Comparison of ENCODE assay signal across 14 cellular contexts in the genomic region with DNA sequence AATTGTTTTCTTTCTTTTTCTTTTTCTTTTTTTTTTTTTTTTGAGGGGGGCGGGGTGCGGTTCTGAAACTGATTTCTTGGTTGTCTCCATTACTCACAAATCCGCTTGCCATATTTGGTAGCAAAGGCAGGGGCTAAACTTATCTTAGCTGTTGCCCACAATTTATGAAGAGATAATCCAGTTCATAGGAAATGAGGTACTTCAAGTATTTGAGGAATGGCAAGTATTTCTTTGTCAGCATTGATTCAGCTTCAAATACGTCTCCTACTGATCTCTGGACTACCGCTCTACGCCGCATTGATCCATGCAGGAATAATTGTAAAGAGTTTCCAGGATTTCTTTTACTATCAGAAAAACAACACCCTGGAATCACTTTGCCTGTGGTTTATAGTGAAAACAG.
DNase-seq lines count a peak whose midpoint lies in the region; ATAC-seq, FAIRE-seq and TF ChIP-seq lines count a peak whose summit lies in the region.
"Had no signal": no experiment of that assay in that cellular context is flagged by ENCODE, and none has a peak within 500 bp of the region (broad histone marks: within the 10 kb centered on the region; RNA-seq: fewer than 3 reads in every experiment).

No MANE protein-coding gene starts in this region.

- FAIRE-seq in H1 (lab: Jason Lieb, UNC) = peak; percentile 32
- FAIRE-seq: GM18507 had no signal

- no peak overlapping the region for H2BK120ac ChIP-seq in H1 (replicated peaks; ENCODE audit: low read depth, low read length)

- H3K27me3 ChIP-seq in PC-9 (ENCODE audit: insufficient read depth, low read depth) (no peaks in the 10 kb centered on the region), H1 (replicated peaks in 1 of 4; ENCODE audit: control insufficient read depth in 3 of 4, extremely low read depth in 1 of 4, insufficient read depth in 3 of 4, low read length in 3 of 4) (peaks cover 0 to 10% (median 6%) of the 10 kb centered on the region in 4 experiments; a peak in 4 of 7 replicates), neural progenitor cell (no peaks in the 10 kb centered on the region)
- H3K27me3 ChIP-seq: sigmoid colon had no signal

- no peak for TF ChIP-seq RAD21 in H1 (IDR thresholded peaks at IDR 0.05 in 1 of 2, conservative IDR thresholded peaks at IDR 0.05 in 1 of 2; ENCODE audit: low read depth in 2 of 2, low read length in 2 of 2)

- no peak overlapping the region for H3K23ac ChIP-seq in H1 (ENCODE audit: insufficient read length)

- H2BK20ac ChIP-seq in H1 (ENCODE audit: low read length) = no peak overlapping the region

- no peak overlapping the region for H3K14ac ChIP-seq in H1 (ENCODE audit: insufficient read length)

- no peak for TF ChIP-seq EP300 in H1 (IDR thresholded peaks at IDR 0.05; ENCODE audit: borderline replicate concordance in 1 of 2, low read depth in 2 of 2, low read length in 2 of 2)

- no peak overlapping the region for H4K8ac ChIP-seq in H1 (ENCODE audit: extremely low read depth, insufficient read depth, low read length)

- POLR2A ChIA-PET in PC-9 (lab: Charles Lee; ENCODE audit: unreplicated experiment) = interaction anchor here (0.5 to 1.3 kb wide), 9 partner anchors 80 to 1390 kb away, joined by 3 to 13 read pairs (median 5); partner anchors contain the start of gene SNX7
- POLR2A ChIA-PET in H1 (lab: Charles Lee; ENCODE audit: partially characterized antibody) = no interaction called here

- H3K4me3 Mint-ChIP-seq in neural progenitor cell = no peak overlapping the region
- H3K4me3 Mint-ChIP-seq: T-helper 1 cell treated with Interleukin-12 subunit alpha and Interleukin-12 subunit beta and Interleukin-4 antibody, amounts not matched to agents 30 μg/mL and 1 μg/mL, for 36 hours had no signal

- no peak for ATAC-seq in HG03139 (IDR thresholded peaks at IDR 0.05; ENCODE audit: unreplicated experiment)
- ATAC-seq: esophagus mucosa, lower lobe of right lung had no signal

- H3K4me3 ChIP-seq in PC-9 (no peak overlapping the region), H1 (ENCODE audit: extremely low read depth in 1 of 4, insufficient read depth in 2 of 4, low read depth in 3 of 4, low read length in 4 of 4) (no peak overlapping the region), neural progenitor cell (no peak overlapping the region)
- H3K4me3 ChIP-seq: lower lobe of right lung, sigmoid colon had no signal

- H3K9me3 ChIP-seq in PC-9 (ENCODE audit: insufficient read depth, low read depth) = no peaks in the 10 kb centered on the region
- H3K9me3 ChIP-seq in H1 (ENCODE audit: insufficient read depth in 2 of 2, low read depth in 1 of 2, low read length in 1 of 2) = no peaks in the 10 kb centered on the region
- H3K9me3 ChIP-seq in neural progenitor cell (ENCODE audit: low read depth) = no peaks in the 10 kb centered on the region
- H3K9me3 ChIP-seq: lower lobe of right lung, sigmoid colon had no signal

- no peak overlapping the region for H3K4ac ChIP-seq in H1 (replicated peaks; ENCODE audit: insufficient read length, low read depth, low read length)

- H2BK15ac ChIP-seq in H1 (ENCODE audit: low read length) = no peak overlapping the region

- no peak overlapping the region for H4K5ac ChIP-seq in H1 (ENCODE audit: insufficient read length, low read depth, low read length)

- H4K20me1 ChIP-seq in PC-9 (ENCODE audit: insufficient read depth) = no peaks in the 10 kb centered on the region
- no peaks in the 10 kb centered on the region for H4K20me1 ChIP-seq in H1 (replicated peaks in 1 of 2; ENCODE audit: control insufficient read depth in 1 of 2, insufficient read depth in 2 of 2, low read length in 2 of 2)
- H4K20me1 ChIP-seq in neural progenitor cell (ENCODE audit: low read depth) = no peaks in the 10 kb centered on the region

- 76% methylated on average over 5 of the region's 7 CpGs; no CpG with 5 or more reads in 1 of the 2 experiments for WGBS in H1 (ENCODE audit: extremely low coverage in 1 of 2, insufficient coverage in 1 of 2, insufficient read length in 1 of 2, insufficient replicate concordance in 2 of 2, low coverage in 1 of 2, low lambda C conversion rate in 2 of 2, missing lambda C conversion rate in 1 of 2), 2 experiments

- H3K27ac Mint-ChIP-seq in neural progenitor cell = peak overlapping the region; percentile 86
- H3K27ac Mint-ChIP-seq: T-helper 1 cell treated with Interleukin-12 subunit alpha and Interleukin-12 subunit beta and Interleukin-4 antibody, amounts not matched to agents 30 μg/mL and 1 μg/mL, for 36 hours had no signal

- H3K9me2 ChIP-seq in PC-9 (ENCODE audit: insufficient read depth) = no peaks in the 10 kb centered on the region; the same call in 1 of the 2 replicates

- H2BK5ac ChIP-seq in H1 (ENCODE audit: low read depth, low read length) = no peak overlapping the region

- no peaks in the 10 kb centered on the region for H3K79me1 ChIP-seq in H1 (ENCODE audit: low read depth, low read length)

- H3F3A ChIP-seq in PC-9 (ENCODE audit: insufficient read depth, low read depth) (peaks cover 5% of the 10 kb centered on the region; the same call in 1 of the 2 replicates), neural progenitor cell (ENCODE audit: low read depth) (no peaks in the 10 kb centered on the region)

- intact Hi-C loops in PC-9 (cut with micrococcal nuclease; ENCODE audit: unreplicated experiment) = loop anchor here (1.0 to 10.0 kb wide), 4 partner anchors 53 to 155 kb away; no protein-coding TSS in a partner anchor

- no peaks in the 10 kb centered on the region for H3K27me3 Mint-ChIP-seq in neural progenitor cell (ENCODE audit: insufficient read depth, low read depth)

- no peak overlapping the region for H2BK12ac ChIP-seq in H1 (ENCODE audit: low read depth, low read length)

- H3K36me3 Mint-ChIP-seq in neural progenitor cell = no peaks in the 10 kb centered on the region

- TF ChIP-seq CTCF in PC-9 (conservative IDR thresholded peaks at IDR 0.05) = no peak
- TF ChIP-seq CTCF in H1 (IDR thresholded peaks at IDR 0.05; ENCODE audit: control extremely low read depth in 1 of 3, insufficient read depth in 1 of 3, low read depth in 1 of 3, low read length in 3 of 3) = no peak
- TF ChIP-seq CTCF in neural progenitor cell (IDR thresholded peaks at IDR 0.05) = no peak

- no peak overlapping the region for H4K91ac ChIP-seq in H1 (replicated peaks; ENCODE audit: insufficient read length, low read length)

- CTCF ChIA-PET in PC-9 (lab: Charles Lee) (interaction anchor here (0.7 kb wide), 2 partner anchors 53 to 289 kb away, joined by 4 to 9 read pairs; no protein-coding TSS in a partner anchor), H1 (lab: Charles Lee; ENCODE audit: partially characterized antibody) (no interaction called here)

- no peak overlapping the region for H3K9ac ChIP-seq in H1 (replicated peaks in 1 of 4; ENCODE audit: extremely low read depth in 1 of 4, low read depth in 3 of 4, low read length in 3 of 4)
- no peak overlapping the region for H3K9ac ChIP-seq in neural progenitor cell

- H2AFZ ChIP-seq in PC-9 (no peak overlapping the region), H1 (ENCODE audit: low read length) (peak overlapping the region; percentile 59; the same call in 1 of the 2 replicates), neural progenitor cell (replicated peaks) (peak overlapping the region; percentile 19)

- no TSS peak for BruUV-seq in PC-9 (replicated peaks; lab: Mats Ljungman, UMichigan)

- H3K4me1 ChIP-seq in PC-9 (replicated peaks; ENCODE audit: insufficient read depth) (no peaks in the 10 kb centered on the region; the same call in 1 of the 2 replicates), H1 (replicated peaks in 1 of 4; ENCODE audit: control insufficient read depth in 3 of 4, insufficient read depth in 4 of 4, low read length in 3 of 4) (peaks cover 0 to 7% (median 4%) of the 10 kb centered on the region in 4 experiments; a peak in 4 of 7 replicates), neural progenitor cell (peaks cover 13% of the 10 kb centered on the region)
- H3K4me1 ChIP-seq: lower lobe of right lung, sigmoid colon had no signal

- H3K27ac ChIP-seq in PC-9 = no peak overlapping the region
- H3K27ac ChIP-seq in H1 (ENCODE audit: low read depth, low read length) = no peak overlapping the region
- H3K27ac ChIP-seq in neural progenitor cell = no peak overlapping the region
- H3K27ac ChIP-seq: lower lobe of right lung, sigmoid colon had no signal

- H3K4me2 ChIP-seq in PC-9 (no peak overlapping the region), H1 (ENCODE audit: insufficient read depth in 1 of 2, low read depth in 2 of 2, low read length in 2 of 2) (peak overlapping the region in 1 of 2 experiments; percentile 10; a peak in 1 of 4 replicates), neural progenitor cell (peak overlapping the region; percentile 4)

- H3K4me1 Mint-ChIP-seq in neural progenitor cell = peaks cover 30% of the 10 kb centered on the region

- H3K23me2 ChIP-seq in H1 (ENCODE audit: low read depth, low read length) = no peaks in the 10 kb centered on the region

- TF ChIP-seq POLR2A in H1 (IDR thresholded peaks at IDR 0.05; ENCODE audit: control extremely low read depth in 1 of 2, low read depth in 2 of 2, low read length in 2 of 2) = no peak

- H3K56ac ChIP-seq in H1 (replicated peaks; ENCODE audit: insufficient read length, low read depth, low read length) = no peak overlapping the region

- no peaks in the 10 kb centered on the region for H3K79me2 ChIP-seq in PC-9 (ENCODE audit: low read depth)
- no peaks in the 10 kb centered on the region for H3K79me2 ChIP-seq in H1 (ENCODE audit: control insufficient read depth in 1 of 2, insufficient read depth in 2 of 2, low read length in 2 of 2)
- no peaks in the 10 kb centered on the region for H3K79me2 ChIP-seq in neural progenitor cell (ENCODE audit: low read depth)

- H3K36me3 ChIP-seq in PC-9 (ENCODE audit: low read depth) = no peaks in the 10 kb centered on the region
- H3K36me3 ChIP-seq in H1 (ENCODE audit: control insufficient read depth in 2 of 4, insufficient read depth in 4 of 4, low read length in 3 of 4) = no peaks in the 10 kb centered on the region
- H3K36me3 ChIP-seq in neural progenitor cell = no peaks in the 10 kb centered on the region
- H3K36me3 ChIP-seq: lower lobe of right lung, sigmoid colon had no signal

- H3K18ac ChIP-seq in H1 (ENCODE audit: extremely low read depth, low read length) = no peak overlapping the region

- H2AK5ac ChIP-seq in H1 (ENCODE audit: low read depth, low read length) = no peak overlapping the region

- peak; percentile 85 for DNase-seq in Daoy (ENCODE audit: low read depth)
- DNase-seq in PC-9 = peak; percentile 18 to 64
- DNase-seq in H1 (ENCODE audit: low read depth in 1 of 2, low spot score in 2 of 2) = no peak
- DNase-seq in neural progenitor cell (ENCODE audit: low spot score) = peak; percentile 44
- no peak for DNase-seq in stimulated activated CD4-positive, alpha-beta T cell treated with anti-CD3 and anti-CD28 coated beads, Interleukin-2, amount 100 ng/mL, for 48 hours
- no peak for DNase-seq in NCI-H2171 treated with DMSO at 0.1 percent for 48 hours (lab: John Stamatoyannopoulos, UW)
- DNase-seq in UCSD-AML1 (lab: John Stamatoyannopoulos, UW; ENCODE audit: unreplicated experiment) = no peak
- DNase-seq: lower lobe of right lung, NCI-H748 treated with DMSO at 0.1 percent for 48 hours, sigmoid colon had no signal

- peaks cover 4% of the 10 kb centered on the region for H3K9me3 Mint-ChIP-seq in neural progenitor cell
- H3K9me3 Mint-ChIP-seq: T-helper 1 cell treated with Interleukin-12 subunit alpha and Interleukin-12 subunit beta and Interleukin-4 antibody, amounts not matched to agents 30 μg/mL and 1 μg/mL, for 36 hours had no signal

TF ChIP-seq in H1, 55 proteins besides CTCF, POLR2A, EP300 and RAD21 (continues in another document):
- peak; percentile 85 for TF ChIP-seq TEAD4 (IDR thresholded peaks at IDR 0.05; ENCODE audit: low read depth, low read length)

Comparison
In these comparisons a context has a peak if more than half of its experiments do, and no peak if none do; other contexts are left out.
1. DNase-seq: peak in Daoy (single experiment), PC-9 (2 of 2) and neural progenitor cell (single experiment); none in H1 (0 of 2), stimulated activated CD4-positive, alpha-beta T cell treated with anti-CD3 and anti-CD28 coated beads, Interleukin-2, amount 100 ng/mL, for 48 hours (0 of 2), NCI-H2171 treated with DMSO at 0.1 percent for 48 hours (single experiment) and UCSD-AML1 (single experiment).